In the genomic region with DNA sequence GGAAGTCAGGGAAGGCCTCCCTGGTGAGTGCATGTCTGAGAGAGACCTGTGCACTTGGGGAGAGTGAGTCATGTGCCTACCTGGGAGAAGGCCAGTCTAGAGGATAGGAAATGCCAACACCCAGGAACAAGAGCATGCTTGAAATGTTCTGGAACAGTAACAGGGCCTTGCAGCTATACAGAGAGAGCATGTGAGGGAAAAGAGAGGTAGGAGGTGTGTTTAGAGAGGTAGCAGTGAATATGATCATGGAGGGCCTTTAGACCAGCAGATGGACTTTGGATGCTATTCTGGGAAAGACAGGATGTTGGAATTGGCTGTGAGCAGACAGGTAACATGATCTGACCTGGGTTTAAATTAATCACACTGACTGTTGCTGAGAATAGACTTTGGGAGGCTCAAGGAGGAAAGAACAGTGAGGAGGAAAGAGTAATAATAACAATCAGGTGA, we compare ENCODE assay signal across 21 cellular contexts.
A peak's percentile ranks its signal among the peaks of the same experiment; 100 is the strongest.
DNase-seq lines count a peak whose midpoint lies in the region; ATAC-seq, FAIRE-seq and TF ChIP-seq lines count a peak whose summit lies in the region.
"Had no signal": no experiment of that assay in that cellular context is flagged by ENCODE, and none has a peak within 500 bp of the region (broad histone marks: within the 10 kb centered on the region; RNA-seq: fewer than 3 reads in every experiment).

No MANE protein-coding gene starts in this region.

- H3K4ac ChIP-seq in neuronal stem cell (ENCODE audit: low read length), result no peak overlapping the region

- H3K36me3 Mint-ChIP-seq in MCF 10A (ENCODE audit: insufficient read depth, unreplicated experiment), result no peaks in the 10 kb centered on the region
- H3K36me3 Mint-ChIP-seq: activated naive CD8-positive, alpha-beta T cell treated with anti-CD3 and anti-CD28 coated beads for 36 hours; CD4-positive, alpha-beta memory T cell; mesothelial cell of epicardium had no signal

- ATAC-seq in body of pancreas (no peak), right lobe of liver (peak; percentile 71 to 87 (median 76)), HG03097 (IDR thresholded peaks at IDR 0.05; ENCODE audit: low FRiP score, unreplicated experiment) (no peak), mucosa of descending colon (no peak)
- ATAC-seq: activated CD8-positive, alpha-beta T cell treated with anti-CD3 and anti-CD28 coated beads for 36 hours had no signal

- no peak overlapping the region for H3K9ac ChIP-seq in neuronal stem cell (ENCODE audit: low read depth, low read length, poor library complexity)

- CTCF ChIA-PET in MCF 10A (lab: Yijun Ruan, JAX), result interaction anchor here (0.6 to 0.7 kb wide), 3 partner anchors 15 to 943 kb away, joined by 3 to 5 read pairs (median 5); no protein-coding TSS in a partner anchor

- H3K14ac ChIP-seq in neuronal stem cell (ENCODE audit: low read length), result no peak overlapping the region

- no peaks in the 10 kb centered on the region for H3K9me3 ChIP-seq in breast epithelium
- no peaks in the 10 kb centered on the region for H3K9me3 ChIP-seq in body of pancreas
- H3K9me3 ChIP-seq in right lobe of liver, result no peaks in the 10 kb centered on the region
- H3K9me3 ChIP-seq in neuronal stem cell (replicated peaks in 1 of 2; ENCODE audit: control insufficient read depth in 2 of 2, insufficient read depth in 1 of 2, low read depth in 1 of 2, low read length in 2 of 2), result no peaks in the 10 kb centered on the region
- H3K9me3 ChIP-seq in mucosa of descending colon, result no peaks in the 10 kb centered on the region

- H3K27me3 ChIP-seq in breast epithelium, result no peaks in the 10 kb centered on the region
- H3K27me3 ChIP-seq in body of pancreas, result no peaks in the 10 kb centered on the region
- H3K27me3 ChIP-seq in right lobe of liver, result no peaks in the 10 kb centered on the region
- no peaks in the 10 kb centered on the region for H3K27me3 ChIP-seq in neuronal stem cell (ENCODE audit: control insufficient read depth in 3 of 3, insufficient read depth in 3 of 3, low read depth in 1 of 3, low read length in 3 of 3)
- H3K27me3 ChIP-seq: brain microvascular endothelial cell had no signal

- H3K4me2 ChIP-seq in neuronal stem cell (ENCODE audit: insufficient read depth, low read length, poor library complexity, severe bottlenecking), result no peak overlapping the region

- H2AK5ac ChIP-seq in neuronal stem cell (ENCODE audit: low read depth, low read length), result no peak overlapping the region

- no peak overlapping the region for H3K27ac ChIP-seq in breast epithelium
- peak overlapping the region in 2 of 4 donors; percentile 22 to 31 for H3K27ac ChIP-seq in body of pancreas
- no peak overlapping the region for H3K27ac ChIP-seq in right lobe of liver
- H3K27ac ChIP-seq in neuronal stem cell (replicated peaks; ENCODE audit: low read length), result no peak overlapping the region
- H3K27ac ChIP-seq: brain microvascular endothelial cell, WERI-Rb-1 had no signal

- peaks cover 14% of the 10 kb centered on the region for H3K4me1 Mint-ChIP-seq in MCF 10A (ENCODE audit: insufficient read depth, unreplicated experiment)
- H3K4me1 Mint-ChIP-seq: activated naive CD8-positive, alpha-beta T cell treated with anti-CD3 and anti-CD28 coated beads for 36 hours; mesothelial cell of epicardium had no signal

- H3K4me1 ChIP-seq in breast epithelium (no peaks in the 10 kb centered on the region), body of pancreas (peaks cover 9% of the 10 kb centered on the region), right lobe of liver (no peaks in the 10 kb centered on the region), neuronal stem cell (ENCODE audit: control insufficient read depth in 2 of 2, insufficient read depth in 1 of 2, low read depth in 1 of 2, low read length in 2 of 2) (peaks cover 0 to 2% of the 10 kb centered on the region in 2 donors), mucosa of descending colon (ENCODE audit: low read depth) (no peaks in the 10 kb centered on the region)

- no peaks in the 10 kb centered on the region for H3K27me3 Mint-ChIP-seq in MCF 10A (ENCODE audit: insufficient read depth, unreplicated experiment)
- H3K27me3 Mint-ChIP-seq: activated CD8-positive, alpha-beta T cell treated with anti-CD3 and anti-CD28 coated beads for 36 hours; activated naive CD8-positive, alpha-beta T cell treated with anti-CD3 and anti-CD28 coated beads for 36 hours; CD4-positive, alpha-beta memory T cell; dendritic cell treated with granulocyte-macrophage colony-stimulating factor and Interleukin-4, amounts not matched to agents 40 ng/mL and 50 ng/mL, for 4 days had no signal

- TF ChIP-seq POLR2A in breast epithelium (IDR thresholded peaks at IDR 0.05) (no peak), body of pancreas (IDR thresholded peaks at IDR 0.05) (no peak), right lobe of liver (IDR thresholded peaks at IDR 0.05) (no peak)

- no TSS peak for BruUV-seq in MCF 10A (replicated peaks; lab: Mats Ljungman, UMichigan)

- H3K36me3 ChIP-seq in breast epithelium (no peaks in the 10 kb centered on the region), body of pancreas (replicated peaks in 1 of 2; ENCODE audit: insufficient read depth in 1 of 2, low read depth in 2 of 2) (no peaks in the 10 kb centered on the region), right lobe of liver (no peaks in the 10 kb centered on the region), neuronal stem cell (replicated peaks in 1 of 2; ENCODE audit: control insufficient read depth in 2 of 2, insufficient read depth in 2 of 2, low read length in 2 of 2) (no peaks in the 10 kb centered on the region), mucosa of descending colon (ENCODE audit: low read depth) (no peaks in the 10 kb centered on the region)
- H3K36me3 ChIP-seq: brain microvascular endothelial cell, WERI-Rb-1 had no signal

- intact Hi-C loops in MCF 10A (cut with micrococcal nuclease) (no loop called here), breast epithelium (cut with DNase I; ENCODE audit: low total_unique reads) (no loop called here), body of pancreas (cut with DNase I) (no loop called here), right lobe of liver (cut with DNase I) (no loop called here), mucosa of descending colon (cut with DNase I, micrococcal nuclease) (no loop called here)

- POLR2A ChIA-PET in MCF 10A (lab: Yijun Ruan, JAX), result interaction anchor here (0.6 to 0.9 kb wide), 3 partner anchors 26 to 458 kb away, joined by 3 read pairs; no protein-coding TSS in a partner anchor

- FAIRE-seq in urothelium cell line (lab: Jason Lieb, UNC), result no peak
- FAIRE-seq: GM12891 had no signal

- peaks cover 3% of the 10 kb centered on the region for H3K9me3 Mint-ChIP-seq in MCF 10A (ENCODE audit: unreplicated experiment)
- H3K9me3 Mint-ChIP-seq: activated CD8-positive, alpha-beta T cell treated with anti-CD3 and anti-CD28 coated beads for 36 hours; activated naive CD8-positive, alpha-beta T cell treated with anti-CD3 and anti-CD28 coated beads for 36 hours had no signal

- H2BK12ac ChIP-seq in neuronal stem cell (ENCODE audit: low read length), result no peak overlapping the region

- no peak overlapping the region for H2BK5ac ChIP-seq in neuronal stem cell (ENCODE audit: low read length)

- H3K4me3 Mint-ChIP-seq in MCF 10A (ENCODE audit: unreplicated experiment), result no peak overlapping the region
- H3K4me3 Mint-ChIP-seq: activated CD8-positive, alpha-beta T cell treated with anti-CD3 and anti-CD28 coated beads for 36 hours; activated naive CD8-positive, alpha-beta T cell treated with anti-CD3 and anti-CD28 coated beads for 36 hours; CD4-positive, alpha-beta memory T cell; dendritic cell treated with granulocyte-macrophage colony-stimulating factor and Interleukin-4, amounts not matched to agents 40 ng/mL and 50 ng/mL, for 4 days; mesothelial cell of epicardium had no signal

- H2AFZ ChIP-seq in neuronal stem cell (ENCODE audit: low read length), result no peak overlapping the region

- H3K23ac ChIP-seq in neuronal stem cell (ENCODE audit: low read depth, low read length, poor library complexity), result no peak overlapping the region

- TF ChIP-seq CTCF in MCF 10A (IDR thresholded peaks at IDR 0.05; ENCODE audit: unreplicated experiment) (no peak), breast epithelium (IDR thresholded peaks at IDR 0.05) (no peak), body of pancreas (IDR thresholded peaks at IDR 0.05) (no peak), right lobe of liver (IDR thresholded peaks at IDR 0.05) (no peak), mucosa of descending colon (IDR thresholded peaks at IDR 0.05) (no peak)

- H3K18ac ChIP-seq in neuronal stem cell (ENCODE audit: low read length), result no peak overlapping the region

- no peak overlapping the region for H2BK15ac ChIP-seq in neuronal stem cell (ENCODE audit: low read length)

- no peak overlapping the region for H2BK120ac ChIP-seq in neuronal stem cell (ENCODE audit: low read depth, low read length)

- peak overlapping the region; percentile 87 for H3K27ac Mint-ChIP-seq in MCF 10A (ENCODE audit: low read depth, unreplicated experiment)
- H3K27ac Mint-ChIP-seq: activated CD8-positive, alpha-beta T cell treated with anti-CD3 and anti-CD28 coated beads for 36 hours; activated naive CD8-positive, alpha-beta T cell treated with anti-CD3 and anti-CD28 coated beads for 36 hours; CD4-positive, alpha-beta memory T cell; dendritic cell treated with granulocyte-macrophage colony-stimulating factor and Interleukin-4, amounts not matched to agents 40 ng/mL and 50 ng/mL, for 4 days; mesothelial cell of epicardium had no signal

- no peak overlapping the region for H4K8ac ChIP-seq in neuronal stem cell (ENCODE audit: low read depth, low read length)

- H3K79me1 ChIP-seq in neuronal stem cell (ENCODE audit: low read depth, low read length), result no peaks in the 10 kb centered on the region

- no peak overlapping the region for H4K91ac ChIP-seq in neuronal stem cell (ENCODE audit: low read depth, low read length, poor library complexity)

- peak; percentile 66 for DNase-seq in MCF 10A (ENCODE audit: unreplicated experiment)
- no peak for DNase-seq in breast epithelium (ENCODE audit: low spot score in 2 of 2)
- peak in 3 of 4 donors; percentile 5 to 17 (median 8) for DNase-seq in body of pancreas
- no peak for DNase-seq in right lobe of liver
- DNase-seq in urothelium cell line (ENCODE audit: low spot score), result peak; percentile 15
- no peak for DNase-seq in neuronal stem cell (ENCODE audit: low spot score)
- no peak for DNase-seq in mucosa of descending colon
- DNase-seq: activated CD8-positive, alpha-beta T cell treated with anti-CD3 and anti-CD28 coated beads for 36 hours; activated naive CD8-positive, alpha-beta T cell treated with anti-CD3 and anti-CD28 coated beads for 36 hours; brain microvascular endothelial cell; CD4-positive, alpha-beta memory T cell; GDM1; NCI-H1417 treated with DMSO at 0.1 percent for 48 hours; NCI-H345; SHP77; stimulated activated CD4-positive, alpha-beta T cell treated with anti-CD3 and anti-CD28 coated beads, Interleukin-2, amount 100 ng/mL, for 48 hours; WERI-Rb-1 had no signal

- no peak overlapping the region for H3K4me3 ChIP-seq in breast epithelium
- no peak overlapping the region for H3K4me3 ChIP-seq in body of pancreas
- H3K4me3 ChIP-seq in right lobe of liver, result no peak overlapping the region
- no peak overlapping the region for H3K4me3 ChIP-seq in neuronal stem cell (ENCODE audit: low read length in 2 of 2)
- no peak overlapping the region for H3K4me3 ChIP-seq in mucosa of descending colon

Comparison
In these comparisons a context has a peak if more than half of its experiments do, and no peak if none do; other contexts are left out.
1. DNase-seq: peak in MCF 10A (single experiment), body of pancreas (3 of 4) and urothelium cell line (single experiment); none in breast epithelium (0 of 2), right lobe of liver (0 of 3), neuronal stem cell (single experiment) and mucosa of descending colon (0 of 3).
2. ATAC-seq: peak in right lobe of liver (4 of 4); none in body of pancreas (single experiment), HG03097 (single experiment) and mucosa of descending colon (single experiment).